2 cellular contexts compared by ENCODE assay signal in the genomic region with DNA sequence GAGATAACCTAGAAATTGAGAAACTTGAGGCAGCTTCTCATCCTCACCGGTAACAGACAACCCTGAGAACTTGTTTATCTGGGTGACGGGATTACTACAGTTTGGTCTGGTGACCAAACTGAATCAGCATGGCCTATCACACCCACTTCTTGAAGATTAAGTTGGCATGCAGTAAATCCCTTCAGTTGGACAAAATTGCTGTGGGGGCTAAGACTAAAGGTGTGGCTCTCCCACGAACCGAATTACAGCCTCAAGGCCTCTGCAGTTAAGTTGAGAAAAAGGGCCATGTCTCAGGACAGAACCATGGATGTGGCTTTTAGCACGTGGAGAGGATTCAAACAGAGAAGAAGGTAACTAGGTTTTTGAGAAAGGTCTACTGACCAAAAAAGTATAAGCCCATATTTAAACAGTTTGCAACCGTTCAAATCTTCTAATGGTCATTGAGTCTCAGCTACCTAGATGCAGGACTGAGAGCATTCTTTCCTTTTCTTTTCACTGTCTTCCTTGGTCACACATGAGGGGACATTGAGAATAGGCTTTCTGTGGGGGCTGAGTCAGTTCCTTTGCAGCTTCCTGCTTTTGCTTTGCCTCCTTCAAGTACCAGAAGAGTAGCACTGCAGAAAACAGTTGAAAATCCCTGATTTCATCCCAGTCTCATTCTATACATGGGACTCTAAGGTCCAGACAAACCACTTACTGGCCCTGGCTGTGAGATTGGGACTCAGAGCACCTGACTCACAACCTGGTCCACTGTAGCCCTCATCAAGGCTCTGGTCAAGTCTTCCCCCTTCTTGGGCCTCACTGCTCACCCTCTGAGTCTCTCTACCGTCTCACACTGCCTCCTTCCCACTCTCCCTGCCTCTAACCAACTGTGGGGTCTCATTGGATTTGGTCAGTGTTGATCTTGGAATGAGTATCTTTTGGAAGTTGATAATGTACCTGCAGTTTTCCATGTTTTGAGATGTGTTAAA.
TF ChIP-seq lines count a peak whose summit lies in the region.

No MANE protein-coding gene starts in this region.

TF ChIP-seq in SK-N-SH, 30 proteins besides CTCF, POLR2A, EP300 and RAD21 (continued from another document):
- no peak for TF ChIP-seq NFIC (IDR thresholded peaks at IDR 0.05; ENCODE audit: borderline replicate concordance)
TF ChIP-seq in SK-N-SH: peak in this region for 0.

TF ChIP-seq in SK-N-SH treated with all-trans-retinoic acid at 6 μM for 48 hours, 23 proteins besides CTCF, POLR2A, EP300 and RAD21 (continued from another document):
- TF ChIP-seq ARNTL (CRISPR knock-in tag; IDR thresholded peaks at IDR 0.05; ENCODE audit: borderline replicate concordance, low read depth) (no peak), ZFP3 (CRISPR knock-in tag; IDR thresholded peaks at IDR 0.05) (no peak), PPARA (CRISPR knock-in tag; IDR thresholded peaks at IDR 0.05; ENCODE audit: borderline replicate concordance) (no peak), SNAI2 (CRISPR knock-in tag; IDR thresholded peaks at IDR 0.05) (no peak), ESRRG (CRISPR knock-in tag; IDR thresholded peaks at IDR 0.05) (no peak), ZFP30 (CRISPR knock-in tag; IDR thresholded peaks at IDR 0.05) (no peak), ZNF565 (CRISPR knock-in tag; conservative IDR thresholded peaks at IDR 0.05; ENCODE audit: low read depth) (no peak), ISL1 (CRISPR knock-in tag; IDR thresholded peaks at IDR 0.05) (no peak), CSDC2 (CRISPR knock-in tag; IDR thresholded peaks at IDR 0.05) (no peak), TOX (CRISPR knock-in tag; IDR thresholded peaks at IDR 0.05; ENCODE audit: borderline replicate concordance) (no peak)
- TF ChIP-seq, protein P1, sequence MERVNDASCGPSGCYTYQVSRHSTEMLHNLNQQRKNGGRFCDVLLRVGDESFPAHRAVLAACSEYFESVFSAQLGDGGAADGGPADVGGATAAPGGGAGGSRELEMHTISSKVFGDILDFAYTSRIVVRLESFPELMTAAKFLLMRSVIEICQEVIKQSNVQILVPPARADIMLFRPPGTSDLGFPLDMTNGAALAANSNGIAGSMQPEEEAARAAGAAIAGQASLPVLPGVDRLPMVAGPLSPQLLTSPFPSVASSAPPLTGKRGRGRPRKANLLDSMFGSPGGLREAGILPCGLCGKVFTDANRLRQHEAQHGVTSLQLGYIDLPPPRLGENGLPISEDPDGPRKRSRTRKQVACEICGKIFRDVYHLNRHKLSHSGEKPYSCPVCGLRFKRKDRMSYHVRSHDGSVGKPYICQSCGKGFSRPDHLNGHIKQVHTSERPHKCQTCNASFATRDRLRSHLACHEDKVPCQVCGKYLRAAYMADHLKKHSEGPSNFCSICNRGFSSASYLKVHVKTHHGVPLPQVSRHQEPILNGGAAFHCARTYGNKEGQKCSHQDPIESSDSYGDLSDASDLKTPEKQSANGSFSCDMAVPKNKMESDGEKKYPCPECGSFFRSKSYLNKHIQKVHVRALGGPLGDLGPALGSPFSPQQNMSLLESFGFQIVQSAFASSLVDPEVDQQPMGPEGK (CRISPR knock-in tag; IDR thresholded peaks at IDR 0.05; ENCODE audit: borderline replicate concordance), result no peak
- TF ChIP-seq, protein P2, sequence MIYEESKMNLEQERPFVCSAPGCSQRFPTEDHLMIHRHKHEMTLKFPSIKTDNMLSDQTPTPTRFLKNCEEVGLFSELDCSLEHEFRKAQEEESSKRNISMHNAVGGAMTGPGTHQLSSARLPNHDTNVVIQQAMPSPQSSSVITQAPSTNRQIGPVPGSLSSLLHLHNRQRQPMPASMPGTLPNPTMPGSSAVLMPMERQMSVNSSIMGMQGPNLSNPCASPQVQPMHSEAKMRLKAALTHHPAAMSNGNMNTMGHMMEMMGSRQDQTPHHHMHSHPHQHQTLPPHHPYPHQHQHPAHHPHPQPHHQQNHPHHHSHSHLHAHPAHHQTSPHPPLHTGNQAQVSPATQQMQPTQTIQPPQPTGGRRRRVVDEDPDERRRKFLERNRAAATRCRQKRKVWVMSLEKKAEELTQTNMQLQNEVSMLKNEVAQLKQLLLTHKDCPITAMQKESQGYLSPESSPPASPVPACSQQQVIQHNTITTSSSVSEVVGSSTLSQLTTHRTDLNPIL (CRISPR knock-in tag; IDR thresholded peaks at IDR 0.05; ENCODE audit: low read depth), result no peak
- TF ChIP-seq, protein P3, sequence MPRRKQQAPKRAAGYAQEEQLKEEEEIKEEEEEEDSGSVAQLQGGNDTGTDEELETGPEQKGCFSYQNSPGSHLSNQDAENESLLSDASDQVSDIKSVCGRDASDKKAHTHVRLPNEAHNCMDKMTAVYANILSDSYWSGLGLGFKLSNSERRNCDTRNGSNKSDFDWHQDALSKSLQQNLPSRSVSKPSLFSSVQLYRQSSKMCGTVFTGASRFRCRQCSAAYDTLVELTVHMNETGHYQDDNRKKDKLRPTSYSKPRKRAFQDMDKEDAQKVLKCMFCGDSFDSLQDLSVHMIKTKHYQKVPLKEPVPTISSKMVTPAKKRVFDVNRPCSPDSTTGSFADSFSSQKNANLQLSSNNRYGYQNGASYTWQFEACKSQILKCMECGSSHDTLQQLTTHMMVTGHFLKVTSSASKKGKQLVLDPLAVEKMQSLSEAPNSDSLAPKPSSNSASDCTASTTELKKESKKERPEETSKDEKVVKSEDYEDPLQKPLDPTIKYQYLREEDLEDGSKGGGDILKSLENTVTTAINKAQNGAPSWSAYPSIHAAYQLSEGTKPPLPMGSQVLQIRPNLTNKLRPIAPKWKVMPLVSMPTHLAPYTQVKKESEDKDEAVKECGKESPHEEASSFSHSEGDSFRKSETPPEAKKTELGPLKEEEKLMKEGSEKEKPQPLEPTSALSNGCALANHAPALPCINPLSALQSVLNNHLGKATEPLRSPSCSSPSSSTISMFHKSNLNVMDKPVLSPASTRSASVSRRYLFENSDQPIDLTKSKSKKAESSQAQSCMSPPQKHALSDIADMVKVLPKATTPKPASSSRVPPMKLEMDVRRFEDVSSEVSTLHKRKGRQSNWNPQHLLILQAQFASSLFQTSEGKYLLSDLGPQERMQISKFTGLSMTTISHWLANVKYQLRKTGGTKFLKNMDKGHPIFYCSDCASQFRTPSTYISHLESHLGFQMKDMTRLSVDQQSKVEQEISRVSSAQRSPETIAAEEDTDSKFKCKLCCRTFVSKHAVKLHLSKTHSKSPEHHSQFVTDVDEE (CRISPR knock-in tag; IDR thresholded peaks at IDR 0.05), result no peak
